Comparison of ENCODE assay signal across 8 cellular contexts in the genomic region with DNA sequence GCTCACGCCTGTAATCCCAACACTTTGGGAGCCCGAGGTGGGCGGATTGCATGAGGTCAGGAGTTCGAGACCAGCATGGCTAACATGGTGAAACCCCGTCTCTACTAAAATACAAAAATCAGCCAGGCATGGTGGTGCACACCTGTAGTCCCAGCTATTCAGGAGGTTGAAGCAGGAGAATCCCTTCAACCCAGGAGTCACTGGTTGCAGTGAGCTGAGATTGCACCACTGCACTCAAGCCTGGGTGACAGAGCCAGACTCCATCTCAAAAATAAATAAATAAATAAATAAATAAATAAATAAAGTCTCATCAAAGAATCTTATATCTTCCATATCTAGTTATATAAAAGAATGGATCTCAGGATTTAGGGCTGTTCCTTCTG. TPM values are rescaled to one million over a fixed set of nuclear protein-coding genes. Genes with fewer than 3 reads are reported as not detected.
DNase-seq lines count a peak whose midpoint lies in the region; ATAC-seq and TF ChIP-seq lines count a peak whose summit lies in the region.
"Not testable (repeated sequence)": the region's sequence is repeated elsewhere in the genome, so short reads cannot be mapped to it uniquely, and the experiment has no call there.

No MANE protein-coding gene starts in this region.

- H3K27ac ChIP-seq in RWPE2 (ENCODE audit: poor library complexity, severe bottlenecking) (peak overlapping the region; percentile 75), caudate nucleus (ENCODE audit: low read depth, low read length) (peak overlapping the region; percentile 94), gastroesophageal sphincter (peak overlapping the region; percentile 85 to 96 (median 92)), spleen (peak overlapping the region in 7 of 8 donors; percentile 91 to 95 (median 93)), vagina (peak overlapping the region; percentile 93)
- not testable (repeated sequence) for H3K27ac ChIP-seq in naive thymus-derived CD4-positive, alpha-beta T cell (ENCODE audit: low read depth, low read length)

- peaks cover 10 to 34% (median 28%) of the 10 kb centered on the region in 7 donors for H3K4me1 Mint-ChIP-seq in naive thymus-derived CD4-positive, alpha-beta T cell

- TF ChIP-seq CTCF in GM06990 (IDR thresholded peaks at IDR 0.05; ENCODE audit: insufficient read depth, low read length, poor library complexity, severe bottlenecking); RWPE2 (IDR thresholded peaks at IDR 0.05; ENCODE audit: poor library complexity, severe bottlenecking); gastroesophageal sphincter (IDR thresholded peaks at IDR 0.05); spleen (IDR thresholded peaks at IDR 0.05 in 8 of 11, conservative IDR thresholded peaks at IDR 0.05 in 3 of 11); vagina (IDR thresholded peaks at IDR 0.05): not testable (repeated sequence)

- not testable (repeated sequence) for TF ChIP-seq EP300 in gastroesophageal sphincter (IDR thresholded peaks at IDR 0.05)

- CTCF ChIA-PET in naive thymus-derived CD4-positive, alpha-beta T cell (lab: Charles Lee), result interaction anchor here (1.0 kb wide), 1 partner anchor 1593 kb away, joined by 3 read pairs; no protein-coding TSS in a partner anchor

- not testable (repeated sequence) for H3K27me3 ChIP-seq in GM06990 (replicated peaks; ENCODE audit: control insufficient read depth, insufficient read depth, low read length); RWPE2 (ENCODE audit: insufficient read depth, poor library complexity, severe bottlenecking); gastroesophageal sphincter; naive thymus-derived CD4-positive, alpha-beta T cell (ENCODE audit: control insufficient read depth in 2 of 2, insufficient read depth in 2 of 2, low read length in 2 of 2); spleen (replicated peaks in 1 of 7); vagina

- intact Hi-C loops in naive thymus-derived CD4-positive, alpha-beta T cell (cut with micrococcal nuclease), result loop anchor here (5.0 to 10.0 kb wide), 4 partner anchors 213 to 934 kb away; a partner anchor contains a TSS
- intact Hi-C loops in spleen (cut with DNase I; ENCODE audit: low total_unique reads); vagina (cut with DNase I): not testable (repeated sequence)

- not testable (repeated sequence) for H3K36me3 ChIP-seq in GM06990 (ENCODE audit: control insufficient read depth, insufficient read depth, low read length); RWPE2 (ENCODE audit: low read depth); gastroesophageal sphincter; spleen; vagina
- peaks cover 0 to 12% (median 0%) of the 10 kb centered on the region in 3 experiments for H3K36me3 ChIP-seq in naive thymus-derived CD4-positive, alpha-beta T cell (ENCODE audit: control insufficient read depth in 2 of 3, insufficient read depth in 3 of 3, low read length in 3 of 3)

- H3K9me3 Mint-ChIP-seq in naive thymus-derived CD4-positive, alpha-beta T cell, result not testable (repeated sequence)

- not testable (repeated sequence) for TF ChIP-seq POLR2A in gastroesophageal sphincter (IDR thresholded peaks at IDR 0.05); spleen (IDR thresholded peaks at IDR 0.05); vagina (IDR thresholded peaks at IDR 0.05)

- not testable (repeated sequence) for ATAC-seq in RWPE2 (ENCODE audit: low read depth); gastroesophageal sphincter; naive thymus-derived CD4-positive, alpha-beta T cell

- H3K4me3 ChIP-seq in GM06990 (replicated peaks; ENCODE audit: low read depth, low read length) (peak overlapping the region; percentile 90), RWPE2 (ENCODE audit: severe bottlenecking) (peak overlapping the region; percentile 81), gastroesophageal sphincter (peak overlapping the region; percentile 71 to 91), spleen (peak overlapping the region in 6 of 8 donors; percentile 13 to 80 (median 64)), vagina (peak overlapping the region; percentile 77 to 78)
- H3K4me3 ChIP-seq in naive thymus-derived CD4-positive, alpha-beta T cell (ENCODE audit: low read length), result not testable (repeated sequence)

- POLR2A ChIA-PET in naive thymus-derived CD4-positive, alpha-beta T cell (lab: Charles Lee), result interaction anchor here (1.2 to 1.8 kb wide), 3 partner anchors 34 to 61 kb away, joined by 5 to 9 read pairs (median 8); a partner anchor contains a TSS

- not testable (repeated sequence) for H3K27me3 Mint-ChIP-seq in naive thymus-derived CD4-positive, alpha-beta T cell

- peaks cover 13% of the 10 kb centered on the region for H3K4me1 ChIP-seq in RWPE2 (ENCODE audit: insufficient read depth, poor library complexity, severe bottlenecking)
- H3K4me1 ChIP-seq in gastroesophageal sphincter, result peaks cover 0 to 19% (median 0%) of the 10 kb centered on the region in 3 donors
- not testable (repeated sequence) for H3K4me1 ChIP-seq in naive thymus-derived CD4-positive, alpha-beta T cell (ENCODE audit: control insufficient read depth in 2 of 2, insufficient read depth in 2 of 2, low read length in 2 of 2)
- H3K4me1 ChIP-seq in spleen, result peaks cover 5 to 58% (median 24%) of the 10 kb centered on the region in 6 donors
- peaks cover 19% of the 10 kb centered on the region for H3K4me1 ChIP-seq in vagina

- not testable (repeated sequence) for DNase-seq in GM06990 (ENCODE audit: extremely low read depth, insufficient read length); RWPE2 (ENCODE audit: low spot score); naive thymus-derived CD4-positive, alpha-beta T cell; spleen; vagina (ENCODE audit: extremely low spot score in 2 of 2)
- peak; percentile 29 to 31 for DNase-seq in activated T-cell treated with anti-CD3 and anti-CD28 coated beads, Interleukin-2, amount 50 U/mL, for 48 hours
- peak in 1 of 61 donors; percentile 18 for DNase-seq in caudate nucleus (lab: John Stamatoyannopoulos, UW)

- H3K27ac Mint-ChIP-seq in naive thymus-derived CD4-positive, alpha-beta T cell, result peak overlapping the region in 8 of 9 donors; percentile 14 to 100 (median 97)

- H3K36me3 Mint-ChIP-seq in naive thymus-derived CD4-positive, alpha-beta T cell, result peaks cover 0 to 12% (median 0%) of the 10 kb centered on the region in 5 donors

- WGBS in gastroesophageal sphincter (ENCODE audit: low coverage in 1 of 2), 2 donors, result 20 to 39% methylated on average over 1 to 5 of the region's 5 CpGs
- 60 to 84% (median 65%) methylated on average over 5 of the region's 5 CpGs for WGBS in spleen, 5 donors

- peak overlapping the region; percentile 93 to 100 (median 99) for H3K4me3 Mint-ChIP-seq in naive thymus-derived CD4-positive, alpha-beta T cell

- not testable (repeated sequence) for H3K9me3 ChIP-seq in RWPE2 (ENCODE audit: severe bottlenecking); gastroesophageal sphincter; naive thymus-derived CD4-positive, alpha-beta T cell (ENCODE audit: control insufficient read depth in 2 of 3, low read length in 3 of 3); spleen; vagina

RNA-seq across cellular contexts. Expression of a gene that starts 1.3 kb away (rescaled TPM):
- total RNA-seq in gastroesophageal sphincter (10 to 100 TPM; 19.3 to 27.6 (median 22.6) TPM), spleen (10 to 100 TPM; 18.6 to 24.0 (median 20.2) TPM), vagina (18.4 TPM)
- total RNA-seq in naive thymus-derived CD4-positive, alpha-beta T cell, result 10 to 100 TPM; 11.3 to 26.1 (median 23.5) TPM
- 10 to 100 TPM; 36.7 to 49.0 TPM for polyA plus RNA-seq in naive thymus-derived CD4-positive, alpha-beta T cell
- 10 to 100 TPM; 29.2 to 34.6 (median 32.5) TPM for polyA plus RNA-seq in spleen

RNA-seq across cellular contexts. Expression of a gene that starts 3.9 kb away (rescaled TPM):
- total RNA-seq in gastroesophageal sphincter (100 to 1,000 TPM; 134 to 273 (median 161) TPM), spleen (100 to 1,000 TPM; 172 to 428 (median 248) TPM), vagina (161 TPM)
- total RNA-seq in naive thymus-derived CD4-positive, alpha-beta T cell, result 100 to 1,000 TPM; 171 to 361 (median 205) TPM
- 100 to 1,000 TPM in 1 of 2 donors, 10 to 100 TPM in 1; 95.1 to 155 TPM for polyA plus RNA-seq in naive thymus-derived CD4-positive, alpha-beta T cell
- 100 to 1,000 TPM; 101 to 134 (median 125) TPM for polyA plus RNA-seq in spleen

RNA-seq across cellular contexts. Expression of a gene that starts 34.4 kb away (rescaled TPM):
- total RNA-seq in gastroesophageal sphincter (100 to 1,000 TPM; 179 to 271 (median 229) TPM), spleen (100 to 1,000 TPM in 6 of 7 donors, 10 to 100 TPM in 1; 84.1 to 220 (median 152) TPM), vagina (318 TPM)
- total RNA-seq in naive thymus-derived CD4-positive, alpha-beta T cell, result 100 to 1,000 TPM in 1 of 5 experiments, 10 to 100 TPM in 4; 35.0 to 301 (median 72.7) TPM
- polyA plus RNA-seq in naive thymus-derived CD4-positive, alpha-beta T cell, result 100 to 1,000 TPM; 197 to 243 TPM
- 100 to 1,000 TPM; 164 to 338 (median 313) TPM for polyA plus RNA-seq in spleen

RNA-seq across cellular contexts. Expression of a gene that starts 50.9 kb away (rescaled TPM):
- total RNA-seq in gastroesophageal sphincter, result 10 to 100 TPM; 18.2 to 42.0 (median 27.6) TPM
- total RNA-seq in naive thymus-derived CD4-positive, alpha-beta T cell, result 10 to 100 TPM; 42.9 to 86.8 (median 59.0) TPM
- polyA plus RNA-seq in naive thymus-derived CD4-positive, alpha-beta T cell, result 100 to 1,000 TPM; 116 to 141 TPM
- total RNA-seq in spleen, result 10 to 100 TPM; 28.1 to 54.0 (median 40.1) TPM
- polyA plus RNA-seq in spleen, result 10 to 100 TPM; 77.6 to 84.1 (median 78.5) TPM
- total RNA-seq in vagina, result 35.6 TPM
